In genomic region chr6:3328145-3328544, GRCh38 we compare ENCODE assay signal across 22 cellular contexts.
DNase-seq lines count a peak whose midpoint lies in the region; ATAC-seq and TF ChIP-seq lines count a peak whose summit lies in the region.
"Had no signal": no experiment of that assay in that cellular context is flagged by ENCODE, and none has a peak within 500 bp of the region (broad histone marks: within the 10 kb centered on the region; RNA-seq: fewer than 3 reads in every experiment).

No MANE protein-coding gene starts in this region.

- H3K27ac ChIP-seq in heart left ventricle (no peak overlapping the region), caudate nucleus (ENCODE audit: low read depth, low read length) (peak overlapping the region; percentile 33), neuronal stem cell (replicated peaks; ENCODE audit: low read length) (no peak overlapping the region), H9 (ENCODE audit: insufficient read length, low read depth, low read length) (no peak overlapping the region)
- H3K27ac ChIP-seq: cardiac muscle cell, left ventricle myocardium inferior, PC-9, SK-N-MC, tibial artery had no signal

- no peak for ATAC-seq in heart left ventricle
- no peak for ATAC-seq in HG03565 (IDR thresholded peaks at IDR 0.05; ENCODE audit: unreplicated experiment)
- ATAC-seq: activated CD8-positive, alpha-beta T cell treated with anti-CD3 and anti-CD28 coated beads for 36 hours; activated T-cell treated with anti-CD3 and anti-CD28 coated beads, Interleukin-2, amount 50 U/mL, for 4 hours; stimulated activated memory B cell treated with anti-CD40 and anti-IgM and Interleukin-4, amounts not matched to agents 10 μg/mL and 1 μg/mL and 100 μg/mL, for 72 hours had no signal

- 84 to 95% (median 90%) methylated on average over 12 of the region's 12 CpGs for WGBS in heart left ventricle, 4 donors
- no CpG with 5 or more reads among the region's 12 CpGs for WGBS in neuronal stem cell (ENCODE audit: extremely low coverage in 2 of 2, insufficient read length in 2 of 2, insufficient replicate concordance in 1 of 2), 2 donors
- no CpG with 5 or more reads among the region's 12 CpGs for WGBS in H9 (ENCODE audit: extremely low coverage, insufficient read length, low lambda C conversion rate)

- no peak overlapping the region for H3K4me2 ChIP-seq in neuronal stem cell (ENCODE audit: insufficient read depth, low read length, poor library complexity, severe bottlenecking)
- H3K4me2 ChIP-seq in H9 (ENCODE audit: insufficient read depth, insufficient read length, low read length) = no peak overlapping the region
- H3K4me2 ChIP-seq: PC-9 had no signal

- H3K4me3 Mint-ChIP-seq in H9 = no peak overlapping the region
- H3K4me3 Mint-ChIP-seq: activated CD8-positive, alpha-beta T cell treated with anti-CD3 and anti-CD28 coated beads for 36 hours; activated naive CD4-positive, alpha-beta T cell treated with anti-CD3 and anti-CD28 coated beads for 36 hours; activated T-cell treated with anti-CD3 and anti-CD28 coated beads, Interleukin-2, amount 50 U/mL, for 4 hours; B cell; stimulated activated memory B cell treated with anti-CD40 and anti-IgM and Interleukin-4, amounts not matched to agents 10 μg/mL and 1 μg/mL and 100 μg/mL, for 72 hours had no signal

- H3K79me2 ChIP-seq in H9 (ENCODE audit: insufficient read depth, low read length) = no peaks in the 10 kb centered on the region; the same call in 1 of the 2 replicates

- no peaks in the 10 kb centered on the region for H3K27me3 Mint-ChIP-seq in H9 (ENCODE audit: low read depth)
- H3K27me3 Mint-ChIP-seq: activated CD8-positive, alpha-beta T cell treated with anti-CD3 and anti-CD28 coated beads for 36 hours had no signal

- no peak overlapping the region for H4K8ac ChIP-seq in neuronal stem cell (ENCODE audit: low read depth, low read length)
- no peak overlapping the region for H4K8ac ChIP-seq in H9 (replicated peaks; ENCODE audit: insufficient read length, low read depth, low read length)

- H3K4me1 ChIP-seq in heart left ventricle = peaks cover 0 to 41% (median 19%) of the 10 kb centered on the region in 12 donors
- H3K4me1 ChIP-seq in neuronal stem cell (ENCODE audit: control insufficient read depth in 2 of 2, insufficient read depth in 1 of 2, low read depth in 1 of 2, low read length in 2 of 2) = peaks cover 11 to 34% of the 10 kb centered on the region in 2 donors
- H3K4me1 ChIP-seq in H9 (ENCODE audit: insufficient read depth, low read length) = peaks cover 10% of the 10 kb centered on the region; the same call in 1 of the 2 replicates

- no peak overlapping the region for H3K9ac ChIP-seq in neuronal stem cell (ENCODE audit: low read depth, low read length, poor library complexity)
- no peak overlapping the region for H3K9ac ChIP-seq in H9 (ENCODE audit: extremely low read depth, insufficient read length, low read length)

- no peak overlapping the region for H4K5ac ChIP-seq in H9 (ENCODE audit: insufficient read length, low read depth, low read length)

- no peaks in the 10 kb centered on the region for H3K9me3 Mint-ChIP-seq in H9
- H3K9me3 Mint-ChIP-seq: activated CD8-positive, alpha-beta T cell treated with anti-CD3 and anti-CD28 coated beads for 36 hours; activated naive CD4-positive, alpha-beta T cell treated with anti-CD3 and anti-CD28 coated beads for 36 hours; activated T-cell treated with anti-CD3 and anti-CD28 coated beads, Interleukin-2, amount 50 U/mL, for 4 hours; stimulated activated memory B cell treated with anti-CD40 and anti-IgM and Interleukin-4, amounts not matched to agents 10 μg/mL and 1 μg/mL and 100 μg/mL, for 72 hours had no signal

- peaks cover 4% of the 10 kb centered on the region for H4K20me1 ChIP-seq in H9 (ENCODE audit: control insufficient read depth, insufficient read depth, insufficient read length)

- H2BK5ac ChIP-seq in neuronal stem cell (ENCODE audit: low read length) (no peak overlapping the region), H9 (ENCODE audit: insufficient read length, low read length) (no peak overlapping the region)

- peak overlapping the region; percentile 16 for H2AK5ac ChIP-seq in neuronal stem cell (ENCODE audit: low read depth, low read length)
- H2AK5ac ChIP-seq in H9 (ENCODE audit: insufficient read length, low read length) = no peak overlapping the region

- no peak for TF ChIP-seq CTCF in heart left ventricle (IDR thresholded peaks at IDR 0.05)
- no peak for TF ChIP-seq CTCF in H9 (conservative IDR thresholded peaks at IDR 0.05)

- peak overlapping the region in 1 of 3 experiments; percentile 37; a peak in 2 of 7 replicates for H3K27ac Mint-ChIP-seq in H9
- H3K27ac Mint-ChIP-seq: activated CD8-positive, alpha-beta T cell treated with anti-CD3 and anti-CD28 coated beads for 36 hours; activated naive CD4-positive, alpha-beta T cell treated with anti-CD3 and anti-CD28 coated beads for 36 hours; B cell; stimulated activated memory B cell treated with anti-CD40 and anti-IgM and Interleukin-4, amounts not matched to agents 10 μg/mL and 1 μg/mL and 100 μg/mL, for 72 hours had no signal

- H3K36me3 Mint-ChIP-seq in H9 (ENCODE audit: insufficient read depth in 1 of 3, low read depth in 3 of 3) = peaks cover 0 to 6% (median 0%) of the 10 kb centered on the region in 3 experiments; a peak in 3 of 7 replicates
- H3K36me3 Mint-ChIP-seq: stimulated activated memory B cell treated with anti-CD40 and anti-IgM and Interleukin-4, amounts not matched to agents 10 μg/mL and 1 μg/mL and 100 μg/mL, for 72 hours had no signal

- H3K4me1 Mint-ChIP-seq in H9 = peaks cover 39 to 54% of the 10 kb centered on the region in 2 experiments
- H3K4me1 Mint-ChIP-seq: B cell had no signal

- no peak overlapping the region for H3K4ac ChIP-seq in neuronal stem cell (ENCODE audit: low read length)
- no peak overlapping the region for H3K4ac ChIP-seq in H9 (ENCODE audit: low read depth, low read length)

- H3K18ac ChIP-seq in neuronal stem cell (ENCODE audit: low read length) = no peak overlapping the region
- H3K18ac ChIP-seq in H9 (ENCODE audit: insufficient read length, low read depth, low read length) = no peak overlapping the region

- no peak overlapping the region for H3K56ac ChIP-seq in H9 (ENCODE audit: insufficient read length, low read depth, low read length)

- no peak overlapping the region for H2BK120ac ChIP-seq in neuronal stem cell (ENCODE audit: low read depth, low read length)
- H2BK120ac ChIP-seq in H9 (ENCODE audit: low read depth, low read length, poor library complexity, severe bottlenecking) = no peak overlapping the region

- intact Hi-C loops in cardiac septum (cut with DNase I) (no loop called here), heart left ventricle (cut with DNase I) (no loop called here)

- H3K23ac ChIP-seq in neuronal stem cell (ENCODE audit: low read depth, low read length, poor library complexity) (no peak overlapping the region), H9 (ENCODE audit: insufficient read length, low read depth, low read length) (no peak overlapping the region)

- H3K9me3 ChIP-seq in heart left ventricle (no peaks in the 10 kb centered on the region), neuronal stem cell (replicated peaks in 1 of 2; ENCODE audit: control insufficient read depth in 2 of 2, insufficient read depth in 1 of 2, low read depth in 1 of 2, low read length in 2 of 2) (no peaks in the 10 kb centered on the region), H9 (ENCODE audit: control insufficient read depth, low read depth, low read length) (no peaks in the 10 kb centered on the region)
- H3K9me3 ChIP-seq: left ventricle myocardium inferior, tibial artery had no signal

- no peaks in the 10 kb centered on the region for H3K79me1 ChIP-seq in neuronal stem cell (ENCODE audit: low read depth, low read length)
- H3K79me1 ChIP-seq in H9 (ENCODE audit: insufficient read depth, low read depth, low read length, poor library complexity, severe bottlenecking) = no peaks in the 10 kb centered on the region

- H2BK15ac ChIP-seq in neuronal stem cell (ENCODE audit: low read length) (no peak overlapping the region), H9 (ENCODE audit: low read depth, low read length) (no peak overlapping the region)

- no peak overlapping the region for H3K4me3 ChIP-seq in heart left ventricle
- no peak overlapping the region for H3K4me3 ChIP-seq in neuronal stem cell (ENCODE audit: low read length in 2 of 2)
- H3K4me3 ChIP-seq: cardiac muscle cell, left ventricle myocardium inferior, PC-9, SK-N-MC, tibial artery had no signal

- H4K91ac ChIP-seq in neuronal stem cell (ENCODE audit: low read depth, low read length, poor library complexity) (no peak overlapping the region), H9 (ENCODE audit: insufficient read length, low read depth, low read length) (no peak overlapping the region)

- H3K36me3 ChIP-seq in heart left ventricle (no peaks in the 10 kb centered on the region), neuronal stem cell (replicated peaks in 1 of 2; ENCODE audit: control insufficient read depth in 2 of 2, insufficient read depth in 2 of 2, low read length in 2 of 2) (no peaks in the 10 kb centered on the region)
- H3K36me3 ChIP-seq: cardiac muscle cell, left ventricle myocardium inferior, tibial artery had no signal

- H2AFZ ChIP-seq in neuronal stem cell (ENCODE audit: low read length) (no peak overlapping the region), H9 (ENCODE audit: low read length) (no peak overlapping the region)
- H2AFZ ChIP-seq: PC-9 had no signal

- H2BK20ac ChIP-seq in H9 (ENCODE audit: low read depth, low read length, poor library complexity, severe bottlenecking) = no peak overlapping the region

- DNase-seq in cardiac septum (ENCODE audit: low spot score) (peak; percentile 22), heart left ventricle (no peak), caudate nucleus (lab: John Stamatoyannopoulos, UW) (peak in 3 of 61 donors; percentile 20 to 38 (median 27)), neuronal stem cell (ENCODE audit: low spot score) (no peak), H9 (no peak), MV-4-11 (lab: John Stamatoyannopoulos, UW) (no peak)
- DNase-seq in activated CD8-positive, alpha-beta memory T cell treated with anti-CD3 and anti-CD28 coated beads for 24 hours = no peak
- DNase-seq: 8988T; activated CD8-positive, alpha-beta T cell treated with anti-CD3 and anti-CD28 coated beads for 36 hours; activated naive CD4-positive, alpha-beta T cell treated with anti-CD3 and anti-CD28 coated beads for 36 hours; activated T-cell treated with anti-CD3 and anti-CD28 coated beads, Interleukin-2, amount 50 U/mL, for 4 hours; effector CD4-positive, alpha-beta T cell; NCI-H2227 treated with DMSO at 0.1 percent for 48 hours; PC-9; retina; tibial artery had no signal

- no peak overlapping the region for H3K14ac ChIP-seq in neuronal stem cell (ENCODE audit: low read length)
- H3K14ac ChIP-seq in H9 (ENCODE audit: insufficient read depth, low read length) = no peak overlapping the region

- no peak overlapping the region for H2BK12ac ChIP-seq in neuronal stem cell (ENCODE audit: low read length)
- H2BK12ac ChIP-seq in H9 (ENCODE audit: insufficient read length, low read depth, low read length) = no peak overlapping the region

- H3K27me3 ChIP-seq in heart left ventricle (no peaks in the 10 kb centered on the region), neuronal stem cell (ENCODE audit: control insufficient read depth in 3 of 3, insufficient read depth in 3 of 3, low read depth in 1 of 3, low read length in 3 of 3) (no peaks in the 10 kb centered on the region), H9 (ENCODE audit: insufficient read depth, low read length) (no peaks in the 10 kb centered on the region)
- H3K27me3 ChIP-seq: cardiac muscle cell, tibial artery had no signal

- H3T11ph ChIP-seq in H9 (ENCODE audit: low read length) = no peak overlapping the region

- no peak for TF ChIP-seq POLR2A in heart left ventricle (IDR thresholded peaks at IDR 0.05)

- H3K23me2 ChIP-seq in H9 (ENCODE audit: insufficient read length, low read depth, low read length, poor library complexity, severe bottlenecking) = no peaks in the 10 kb centered on the region
